In the genomic region with DNA sequence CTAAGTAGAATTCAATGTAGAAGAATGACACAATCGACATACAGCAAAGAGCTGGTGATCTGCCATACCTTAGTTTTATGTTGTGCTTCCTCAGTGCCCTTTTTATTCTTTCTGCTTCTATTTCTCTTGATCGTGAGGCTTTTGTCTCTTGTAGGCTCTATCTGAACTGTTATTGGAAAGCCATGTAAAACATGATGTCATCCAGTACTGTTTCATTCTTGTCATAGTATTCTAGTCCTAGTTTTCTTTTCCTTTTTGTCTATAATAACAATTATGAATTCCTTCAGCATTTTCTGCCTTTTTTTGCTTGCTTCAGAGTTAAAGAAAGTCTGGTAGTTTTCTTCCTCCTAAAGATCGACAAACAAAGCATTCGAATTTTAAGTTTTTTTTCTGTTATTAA, we compare ENCODE assay signal across 25 cellular contexts.
"Had no signal": no experiment of that assay in that cellular context is flagged by ENCODE, and none has a peak within 500 bp of the region (broad histone marks: within the 10 kb centered on the region; RNA-seq: fewer than 3 reads in every experiment).

No MANE protein-coding gene starts in this region.

- H3K27ac ChIP-seq: RWPE1 had no signal

- H3K9me3 ChIP-seq: MG63, SK-N-SH had no signal

- H3K4me2 ChIP-seq: SK-N-SH had no signal

- H3K4me3 ChIP-seq: MG63 had no signal

- DNase-seq: IMR-90; Karpas-422; KG1; NCI-H1092; NCI-H1105 treated with DMSO at 0.1 percent for 48 hours; NCI-H1417 treated with DMSO at 0.1 percent for 48 hours; NCI-H146; NCI-H1694 treated with DMSO at 0.1 percent for 48 hours; NCI-H1930; NCI-H2081 treated with DMSO at 0.1 percent for 48 hours; NCI-H2171; NCI-H226; NCI-H446; NCI-H510A; NCI-H524 treated with DMSO at 0.1 percent for 48 hours; NCI-H69; NCI-H774; NK-92 treated with Interleukin-12 subunit alpha and Interleukin-12 subunit beta, amount 100 ng/mL, for 24 hours; PC-3; SHP77; SK-N-SH; SW 1271 had no signal

- H3K27me3 ChIP-seq: MG63 had no signal

- H3K9ac ChIP-seq: SK-N-SH had no signal

- H3K9me2 ChIP-seq: SK-N-SH had no signal

- ATAC-seq: Panc1, PC-3 had no signal

- H3K36me3 ChIP-seq: MG63 had no signal
